In the genomic region with DNA sequence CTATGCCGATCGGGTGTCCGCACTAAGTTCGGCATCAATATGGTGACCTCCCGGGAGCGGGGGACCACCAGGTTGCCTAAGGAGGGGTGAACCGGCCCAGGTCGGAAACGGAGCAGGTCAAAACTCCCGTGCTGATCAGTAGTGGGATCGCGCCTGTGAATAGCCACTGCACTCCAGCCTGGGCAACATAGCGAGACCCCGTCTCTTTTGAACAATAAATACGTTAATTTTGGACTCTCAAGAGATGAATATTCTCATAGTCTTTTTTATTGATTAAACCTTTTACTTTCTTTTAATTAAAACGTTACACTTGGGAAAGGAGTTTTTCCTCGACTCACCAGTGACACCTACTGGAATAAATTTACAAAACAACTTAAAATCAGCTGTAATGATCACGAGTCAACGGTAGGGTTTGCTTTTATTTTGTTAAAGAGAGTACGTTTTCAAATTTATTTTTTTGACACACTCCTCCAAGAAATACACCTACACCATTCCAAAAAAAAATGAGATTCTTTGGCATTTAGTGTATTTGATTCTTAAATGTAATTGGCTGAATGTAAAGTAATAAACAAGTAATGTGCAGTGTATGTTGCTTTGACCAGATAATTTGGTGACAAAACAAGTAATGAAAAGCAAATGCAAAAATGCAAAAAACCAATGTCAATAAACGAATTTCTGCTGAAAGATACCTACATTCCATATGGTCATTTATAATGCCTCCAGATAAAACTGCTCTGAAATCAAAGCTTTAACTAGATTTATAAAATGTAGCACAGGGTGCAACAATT, we compare ENCODE assay signal across 1 cellular context.
A peak's percentile ranks its signal among the peaks of the same experiment; 100 is the strongest.
TF ChIP-seq lines count a peak whose summit lies in the region.

No MANE protein-coding gene starts in this region.

TF ChIP-seq in HepG2, 621 proteins besides CTCF, POLR2A, EP300 and RAD21 (continued from another document and continues in another):
- no peak for TF ChIP-seq ZNF512 (CRISPR knock-in tag; IDR thresholded peaks at IDR 0.05)
- 0 out of 2 replicates have a peak, but pooled peaks have one; percentile 62 for TF ChIP-seq ISL2 (CRISPR knock-in tag; IDR thresholded peaks at IDR 0.05)
- no peak for TF ChIP-seq RBM22 (optimal IDR thresholded peaks at IDR 0.05; ENCODE audit: low read length)
- no peak for TF ChIP-seq U2AF1 (optimal IDR thresholded peaks at IDR 0.05; ENCODE audit: low read depth, low read length)
- TF ChIP-seq ZNF382 (CRISPR knock-in tag; IDR thresholded peaks at IDR 0.05; ENCODE audit: borderline replicate concordance) = no peak
- TF ChIP-seq ZFP82 (CRISPR knock-in tag; IDR thresholded peaks at IDR 0.05; ENCODE audit: borderline replicate concordance) = no peak; the same call in 1 of the 2 replicates
- peak; percentile 58 for TF ChIP-seq ZMYM3 (CRISPR knock-in tag; IDR thresholded peaks at IDR 0.05)
- peak; percentile 59; the same call in 1 of the 2 replicates for TF ChIP-seq ZNF800 (CRISPR knock-in tag; IDR thresholded peaks at IDR 0.05)
- TF ChIP-seq MATR3 (CRISPR knock-in tag; IDR thresholded peaks at IDR 0.05) = no peak
- no peak for TF ChIP-seq NCOA2 (CRISPR knock-in tag; IDR thresholded peaks at IDR 0.05)
- TF ChIP-seq, protein P1, sequence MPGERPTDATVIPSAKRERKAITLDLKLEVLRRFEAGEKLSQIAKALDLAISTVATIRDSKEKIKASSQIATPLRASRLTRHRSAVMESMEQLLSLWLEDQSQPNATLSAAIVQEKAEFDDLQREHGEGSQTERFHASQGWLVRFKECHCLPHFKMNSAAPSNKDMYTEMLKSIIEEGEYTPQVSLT (CRISPR knock-in tag; IDR thresholded peaks at IDR 0.05; ENCODE audit: borderline replicate concordance, low read depth) = no peak
- 0 out of 2 replicates have a peak, but pooled peaks have one; percentile 27 for TF ChIP-seq HNF1A (IDR thresholded peaks at IDR 0.05; ENCODE audit: low read depth)
- TF ChIP-seq HNF1A (CRISPR knock-in tag; IDR thresholded peaks at IDR 0.05; ENCODE audit: borderline replicate concordance) = no peak
- no peak for TF ChIP-seq ZBTB46 (CRISPR knock-in tag; IDR thresholded peaks at IDR 0.05; ENCODE audit: borderline replicate concordance)
- TF ChIP-seq HNRNPH1 (optimal IDR thresholded peaks at IDR 0.05; ENCODE audit: low read depth, low read length) = no peak
- no peak for TF ChIP-seq RFX1 (IDR thresholded peaks at IDR 0.05)
- peak; percentile 46; the same call in 1 of the 2 replicates for TF ChIP-seq ZNF280D (CRISPR knock-in tag; IDR thresholded peaks at IDR 0.05)
- no peak for TF ChIP-seq GLI4 (CRISPR knock-in tag; IDR thresholded peaks at IDR 0.05; ENCODE audit: borderline replicate concordance)
- TF ChIP-seq SMYD3 (CRISPR knock-in tag; IDR thresholded peaks at IDR 0.05) = 0 out of 2 replicates have a peak, but pooled peaks have one; percentile 36
- TF ChIP-seq JUNB (CRISPR knock-in tag; IDR thresholded peaks at IDR 0.05; ENCODE audit: borderline replicate concordance) = no peak
- peak; percentile 68; the same call in 1 of the 2 replicates for TF ChIP-seq CHD4 (IDR thresholded peaks at IDR 0.05; ENCODE audit: borderline replicate concordance, low read length)
- 0 out of 2 replicates have a peak, but pooled peaks have one; percentile 37 for TF ChIP-seq ZBTB37 (CRISPR knock-in tag; IDR thresholded peaks at IDR 0.05)
- 0 out of 2 replicates have a peak, but pooled peaks have one; percentile 5 for TF ChIP-seq RXRB (CRISPR knock-in tag; IDR thresholded peaks at IDR 0.05; ENCODE audit: borderline replicate concordance)
- TF ChIP-seq ZNF205 (CRISPR knock-in tag; IDR thresholded peaks at IDR 0.05) = peak; percentile 56; the same call in 1 of the 2 replicates
- TF ChIP-seq ZNF737 (CRISPR knock-in tag; IDR thresholded peaks at IDR 0.05; ENCODE audit: borderline replicate concordance) = no peak
- no peak for TF ChIP-seq NR2F2 (IDR thresholded peaks at IDR 0.05; ENCODE audit: borderline replicate concordance, low read depth)
- peak; percentile 96 for TF ChIP-seq ZNF460 (CRISPR knock-in tag; IDR thresholded peaks at IDR 0.05; ENCODE audit: borderline replicate concordance)
- no peak for TF ChIP-seq FUBP1 (CRISPR knock-in tag; IDR thresholded peaks at IDR 0.05; ENCODE audit: borderline replicate concordance)
- TF ChIP-seq TAF15 (IDR thresholded peaks at IDR 0.05; ENCODE audit: low read depth, low read length, poor library complexity, severe bottlenecking) = no peak
- TF ChIP-seq MAF1 (CRISPR knock-in tag; IDR thresholded peaks at IDR 0.05; ENCODE audit: borderline replicate concordance) = peak; percentile 89; the same call in 1 of the 2 replicates
- TF ChIP-seq ZSCAN22 (CRISPR knock-in tag; IDR thresholded peaks at IDR 0.05) = no peak
- peak; percentile 47 for TF ChIP-seq NR2F6 (IDR thresholded peaks at IDR 0.05)
- TF ChIP-seq NR2F6 (CRISPR knock-in tag; IDR thresholded peaks at IDR 0.05) = peak; percentile 44; the same call in 1 of the 2 replicates
- no peak for TF ChIP-seq PRMT3 (CRISPR knock-in tag; IDR thresholded peaks at IDR 0.05; ENCODE audit: borderline replicate concordance, low read depth)
- TF ChIP-seq HMGA1 (CRISPR knock-in tag; conservative IDR thresholded peaks at IDR 0.05) = no peak
- 0 out of 2 replicates have a peak, but pooled peaks have one; percentile 9 for TF ChIP-seq SMAD3 (CRISPR knock-in tag; IDR thresholded peaks at IDR 0.05)
- peak; percentile 55; the same call in 1 of the 2 replicates for TF ChIP-seq POGZ (CRISPR knock-in tag; IDR thresholded peaks at IDR 0.05)
- TF ChIP-seq, protein P2, sequence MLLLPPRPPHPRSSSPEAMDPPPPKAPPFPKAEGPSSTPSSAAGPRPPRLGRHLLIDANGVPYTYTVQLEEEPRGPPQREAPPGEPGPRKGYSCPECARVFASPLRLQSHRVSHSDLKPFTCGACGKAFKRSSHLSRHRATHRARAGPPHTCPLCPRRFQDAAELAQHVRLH (CRISPR knock-in tag; IDR thresholded peaks at IDR 0.05; ENCODE audit: borderline replicate concordance, low read depth) = 0 out of 2 replicates have a peak, but pooled peaks have one; percentile 11
- TF ChIP-seq IKZF1 (IDR thresholded peaks at IDR 0.05) = no peak
- no peak for TF ChIP-seq MXI1 (IDR thresholded peaks at IDR 0.05; ENCODE audit: borderline replicate concordance, low read depth, low read length)
